Comparison of ENCODE assay signal across 8 cellular contexts in the genomic region with DNA sequence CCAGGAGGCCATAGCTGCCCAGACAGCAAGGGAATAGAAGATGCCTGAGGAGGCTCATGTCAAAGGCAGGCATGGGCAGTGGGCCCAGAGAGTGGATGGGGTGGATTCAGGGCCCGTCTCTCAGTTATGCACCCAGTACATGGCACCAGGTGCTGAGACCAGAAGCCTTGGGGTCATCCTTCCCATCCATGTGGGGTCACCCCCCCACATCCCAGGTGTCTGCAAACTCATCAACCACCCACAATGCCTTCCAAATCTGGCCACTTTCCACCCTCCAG.
DNase-seq lines count a peak whose midpoint lies in the region; ATAC-seq and TF ChIP-seq lines count a peak whose summit lies in the region.
"Not testable (repeated sequence)": the region's sequence is repeated elsewhere in the genome, so short reads cannot be mapped to it uniquely, and the experiment has no call there.

No MANE protein-coding gene starts in this region.

- H3K4me1 ChIP-seq in Loucy (ENCODE audit: insufficient read depth, low read length, poor library complexity, severe bottlenecking): peaks cover 17% of the 10 kb centered on the region
- peaks cover 12% of the 10 kb centered on the region for H3K4me1 ChIP-seq in fibroblast of lung (ENCODE audit: control insufficient read depth, extremely low read depth, insufficient read depth, low read length)
- H3K4me1 ChIP-seq in liver (ENCODE audit: control insufficient read depth in 4 of 4, insufficient read depth in 4 of 4, low read length in 3 of 4): peaks cover 0 to 11% (median 4%) of the 10 kb centered on the region in 4 donors
- H3K4me1 ChIP-seq in neutrophil (ENCODE audit: control insufficient read depth in 1 of 2, insufficient read depth in 1 of 2, low read depth in 1 of 2, low read length in 1 of 2): peaks cover 31 to 62% of the 10 kb centered on the region in 2 experiments
- H3K4me1 ChIP-seq in spleen: peaks cover 18 to 66% (median 30%) of the 10 kb centered on the region in 6 donors
- not testable (repeated sequence) for H3K4me1 ChIP-seq in aorta (ENCODE audit: control insufficient read depth in 1 of 2, insufficient read depth in 2 of 2, low read length in 2 of 2)

- not testable (repeated sequence) for H3K4me3 Mint-ChIP-seq in activated naive CD8-positive, alpha-beta T cell treated with anti-CD3 and anti-CD28 coated beads, Interleukin-2, amount 50 U/mL, for 24 hours

- H3K36me3 ChIP-seq in Loucy (ENCODE audit: insufficient read depth, low read length); fibroblast of lung (ENCODE audit: control insufficient read depth, insufficient read depth, low read length); liver (ENCODE audit: control insufficient read depth in 4 of 4, insufficient read depth in 3 of 4, low read depth in 1 of 4, low read length in 3 of 4); neutrophil; spleen; aorta (ENCODE audit: control insufficient read depth in 1 of 2, insufficient read depth in 2 of 2, low read length in 1 of 2): not testable (repeated sequence)

- H3K4me3 ChIP-seq in Loucy (ENCODE audit: low read length, poor library complexity, severe bottlenecking); fibroblast of lung (replicated peaks in 1 of 4; ENCODE audit: control extremely low read depth in 1 of 4, insufficient read depth in 1 of 4, low read depth in 3 of 4, low read length in 4 of 4); liver (ENCODE audit: low read depth in 1 of 3, low read length in 3 of 3); neutrophil (ENCODE audit: low read depth in 1 of 2, low read length in 1 of 2); spleen; aorta (ENCODE audit: low read length in 2 of 2): not testable (repeated sequence)

- in situ Hi-C loops in G401 (cut with HindIII; ENCODE audit: low sequenced_read_pairs): not testable (repeated sequence)

- peaks cover 35% of the 10 kb centered on the region for H3K4me1 Mint-ChIP-seq in activated naive CD8-positive, alpha-beta T cell treated with anti-CD3 and anti-CD28 coated beads, Interleukin-2, amount 50 U/mL, for 24 hours

- not testable (repeated sequence) for H3K79me2 ChIP-seq in Loucy (ENCODE audit: insufficient read depth, low read length); fibroblast of lung (ENCODE audit: control insufficient read depth, insufficient read depth, low read length)

- not testable (repeated sequence) for TF ChIP-seq CTCF in Loucy (conservative IDR thresholded peaks at IDR 0.05; ENCODE audit: low read length); fibroblast of lung (conservative IDR thresholded peaks at IDR 0.05 in 1 of 2, IDR thresholded peaks at IDR 0.05 in 1 of 2; ENCODE audit: low read depth in 1 of 2, low read length in 2 of 2); liver (IDR thresholded peaks at IDR 0.05; ENCODE audit: low read depth, low read length, missing input control); neutrophil (IDR thresholded peaks at IDR 0.05); spleen (IDR thresholded peaks at IDR 0.05 in 8 of 11, conservative IDR thresholded peaks at IDR 0.05 in 3 of 11)

- peaks cover 25% of the 10 kb centered on the region for H3K27me3 Mint-ChIP-seq in activated naive CD8-positive, alpha-beta T cell treated with anti-CD3 and anti-CD28 coated beads, Interleukin-2, amount 50 U/mL, for 24 hours

- not testable (repeated sequence) for H3K9me3 Mint-ChIP-seq in activated naive CD8-positive, alpha-beta T cell treated with anti-CD3 and anti-CD28 coated beads, Interleukin-2, amount 50 U/mL, for 24 hours

- 79% methylated on average over 1 of the region's 1 CpG for WGBS in liver
- WGBS in spleen, 5 donors: 20 to 63% (median 39%) methylated on average over 1 of the region's 1 CpG; no CpG with 5 or more reads in 1 of the 5 donors
- 64 to 75% methylated on average over 1 of the region's 1 CpG for WGBS in aorta, 2 donors

- DNase-seq in G401 (ENCODE audit: low spot score): peak; percentile 49
- not testable (repeated sequence) for DNase-seq in activated naive CD8-positive, alpha-beta T cell treated with anti-CD3 and anti-CD28 coated beads, Interleukin-2, amount 50 U/mL, for 24 hours
- peak in 1 of 2 donors; percentile 18 for DNase-seq in fibroblast of lung (ENCODE audit: low read depth in 2 of 2)
- peak; percentile 58 for DNase-seq in spleen
- DNase-seq in aorta: peak in 1 of 2 donors; percentile 30

- H3K27ac Mint-ChIP-seq in activated naive CD8-positive, alpha-beta T cell treated with anti-CD3 and anti-CD28 coated beads, Interleukin-2, amount 50 U/mL, for 24 hours: peak overlapping the region; percentile 0

- not testable (repeated sequence) for H2AFZ ChIP-seq in Loucy (ENCODE audit: low read length); fibroblast of lung (ENCODE audit: low read length)

- TF ChIP-seq POLR2A in spleen (IDR thresholded peaks at IDR 0.05): not testable (repeated sequence)

- peak; percentile 6 for ATAC-seq in activated naive CD8-positive, alpha-beta T cell treated with anti-CD3 and anti-CD28 coated beads, Interleukin-2, amount 50 U/mL, for 24 hours
- peak; percentile 14 for ATAC-seq in aorta (ENCODE audit: low FRiP score)

- intact Hi-C loops in spleen (cut with DNase I; ENCODE audit: low total_unique reads); aorta (cut with DNase I): not testable (repeated sequence)

- not testable (repeated sequence) for H4K20me1 ChIP-seq in Loucy (ENCODE audit: insufficient read depth, low read length, poor library complexity, severe bottlenecking); fibroblast of lung (ENCODE audit: control insufficient read depth, extremely low read depth, insufficient read depth, low read length)

- H3K27me3 ChIP-seq in Loucy (ENCODE audit: insufficient read depth, low read length, poor library complexity, severe bottlenecking); fibroblast of lung (ENCODE audit: control insufficient read depth, insufficient read depth, low read length); liver (ENCODE audit: control insufficient read depth in 4 of 4, insufficient read depth in 4 of 4, low read length in 3 of 4); aorta (ENCODE audit: control insufficient read depth in 1 of 2, insufficient read depth in 2 of 2, low read length in 1 of 2): not testable (repeated sequence)
- H3K27me3 ChIP-seq in neutrophil (peaks cover 19% of the 10 kb centered on the region), spleen (replicated peaks in 1 of 7) (peaks cover 0 to 24% (median 0%) of the 10 kb centered on the region in 7 donors)

- H3K9me3 ChIP-seq in Loucy (ENCODE audit: insufficient read depth, low read depth, low read length); fibroblast of lung (ENCODE audit: control insufficient read depth, insufficient read depth, low read depth, low read length); liver (ENCODE audit: control insufficient read depth in 4 of 4, low read length in 3 of 4); neutrophil; spleen; aorta (ENCODE audit: control insufficient read depth, low read length): not testable (repeated sequence)

- H3K36me3 Mint-ChIP-seq in activated naive CD8-positive, alpha-beta T cell treated with anti-CD3 and anti-CD28 coated beads, Interleukin-2, amount 50 U/mL, for 24 hours (ENCODE audit: low read depth): not testable (repeated sequence)

- H3F3A ChIP-seq in Loucy (ENCODE audit: low read depth): not testable (repeated sequence)

- H3K4me2 ChIP-seq in Loucy (ENCODE audit: low read depth, low read length, poor library complexity, severe bottlenecking): peak overlapping the region; percentile 29
- peak overlapping the region; percentile 25 for H3K4me2 ChIP-seq in fibroblast of lung (ENCODE audit: extremely low read depth, insufficient read depth, low read length)

- not testable (repeated sequence) for H3K9me2 ChIP-seq in Loucy (replicated peaks; ENCODE audit: low read depth, low read length)

- H3K9ac ChIP-seq in Loucy (ENCODE audit: low read depth, low read length, poor library complexity, severe bottlenecking): peak overlapping the region; percentile 14
- not testable (repeated sequence) for H3K9ac ChIP-seq in fibroblast of lung (ENCODE audit: insufficient read depth, low read length); liver (ENCODE audit: low read depth in 1 of 2, low read length in 2 of 2)

- H3K27ac ChIP-seq in fibroblast of lung (ENCODE audit: insufficient read depth, low read length) (peak overlapping the region; percentile 38), liver (ENCODE audit: low read depth in 1 of 2, low read length in 2 of 2) (peak overlapping the region; percentile 7 to 12), neutrophil (peak overlapping the region; percentile 68), spleen (peak overlapping the region in 6 of 8 donors; percentile 47 to 69 (median 62)), aorta (ENCODE audit: low read depth in 1 of 2, low read length in 2 of 2) (peak overlapping the region; percentile 41 to 64)

- not testable (repeated sequence) for TF ChIP-seq RAD21 in liver (IDR thresholded peaks at IDR 0.05)

Comparison
In these comparisons a context has a peak if more than half of its experiments do, and no peak if none do; other contexts are left out.
1. H3K27ac ChIP-seq: peak in every context shown above with its lines; median percentile 68 in neutrophil; 62 in spleen; 52 in aorta; 38 in fibroblast of lung; 10 in liver.